In genomic region chr17:72863511-72864175, GRCh38 we compare ENCODE assay signal across 12 cellular contexts.
DNase-seq lines count a peak whose midpoint lies in the region; ATAC-seq lines count a peak whose summit lies in the region.
"Had no signal": no experiment of that assay in that cellular context is flagged by ENCODE, and none has a peak within 500 bp of the region (broad histone marks: within the 10 kb centered on the region; RNA-seq: fewer than 3 reads in every experiment).

No MANE protein-coding gene starts in this region.

- peak overlapping the region; percentile 11 for H3K27ac Mint-ChIP-seq in activated T-cell treated with anti-CD3 and anti-CD28 coated beads, Interleukin-2, amount 50 U/mL, for 24 hours
- H3K27ac Mint-ChIP-seq in stimulated activated naive CD8-positive, alpha-beta T cell treated with anti-CD3 and anti-CD28 coated beads, Interleukin-15, amount 100 ng/mL, for 72 hours: peak overlapping the region in 1 of 2 donors; percentile 94

- ATAC-seq in GM21619 (IDR thresholded peaks at IDR 0.05; ENCODE audit: unreplicated experiment): peak; percentile 80
- peak; percentile 96 for ATAC-seq in stimulated activated naive CD8-positive, alpha-beta T cell treated with anti-CD3 and anti-CD28 coated beads, Interleukin-15, amount 100 ng/mL, for 72 hours
- ATAC-seq: body of pancreas had no signal

- H3K36me3 Mint-ChIP-seq in activated T-cell treated with anti-CD3 and anti-CD28 coated beads, Interleukin-2, amount 50 U/mL, for 24 hours (ENCODE audit: low read depth): peaks cover 15% of the 10 kb centered on the region

- H3K27me3 Mint-ChIP-seq in activated T-cell treated with anti-CD3 and anti-CD28 coated beads, Interleukin-2, amount 50 U/mL, for 24 hours: no peaks in the 10 kb centered on the region
- no peaks in the 10 kb centered on the region for H3K27me3 Mint-ChIP-seq in stimulated activated naive CD8-positive, alpha-beta T cell treated with anti-CD3 and anti-CD28 coated beads, Interleukin-15, amount 100 ng/mL, for 72 hours

- no peaks in the 10 kb centered on the region for H3K9me3 Mint-ChIP-seq in activated T-cell treated with anti-CD3 and anti-CD28 coated beads, Interleukin-2, amount 50 U/mL, for 24 hours
- H3K9me3 Mint-ChIP-seq in stimulated activated naive CD8-positive, alpha-beta T cell treated with anti-CD3 and anti-CD28 coated beads, Interleukin-15, amount 100 ng/mL, for 72 hours: peaks cover 0 to 7% of the 10 kb centered on the region in 2 donors

- H3K4me3 Mint-ChIP-seq in activated T-cell treated with anti-CD3 and anti-CD28 coated beads, Interleukin-2, amount 50 U/mL, for 24 hours: no peak overlapping the region
- peak overlapping the region in 1 of 2 donors; percentile 14 for H3K4me3 Mint-ChIP-seq in stimulated activated naive CD8-positive, alpha-beta T cell treated with anti-CD3 and anti-CD28 coated beads, Interleukin-15, amount 100 ng/mL, for 72 hours

- DNase-seq in activated T-cell treated with anti-CD3 and anti-CD28 coated beads, Interleukin-2, amount 50 U/mL, for 24 hours: no peak
- DNase-seq in activated T-cell treated with anti-CD3 and anti-CD28 coated beads for 4 hours: no peak
- DNase-seq in NCI-H82 (lab: John Stamatoyannopoulos, UW): peak; percentile 92
- peak in 1 of 2 donors; percentile 12 for DNase-seq in stimulated activated naive CD8-positive, alpha-beta T cell treated with anti-CD3 and anti-CD28 coated beads, Interleukin-15, amount 100 ng/mL, for 72 hours
- DNase-seq in COR-L47 (lab: John Stamatoyannopoulos, UW): no peak
- no peak for DNase-seq in hippocampal formation (lab: John Stamatoyannopoulos, UW)
- no peak for DNase-seq in stimulated activated CD4-positive, alpha-beta T cell treated with anti-CD3 and anti-CD28 coated beads, Interleukin-15, amount 100 ng/mL, for 24 hours
- DNase-seq: body of pancreas, NCI-H1105, posterior cingulate gyrus, SJCRH30 had no signal

- peaks cover 35% of the 10 kb centered on the region for H3K4me1 Mint-ChIP-seq in activated T-cell treated with anti-CD3 and anti-CD28 coated beads, Interleukin-2, amount 50 U/mL, for 24 hours (ENCODE audit: low read depth)
- H3K4me1 Mint-ChIP-seq in stimulated activated naive CD8-positive, alpha-beta T cell treated with anti-CD3 and anti-CD28 coated beads, Interleukin-15, amount 100 ng/mL, for 72 hours: peaks cover 53% of the 10 kb centered on the region
